In genomic region chr19:6423499-6424189, GRCh38 we compare ENCODE assay signal across 1 cellular context.
TF ChIP-seq lines count a peak whose summit lies in the region.

No MANE protein-coding gene starts in this region.

TF ChIP-seq in K562, 482 proteins besides CTCF, POLR2A, EP300 and RAD21 (continues in another document):
- TF ChIP-seq MAZ (CRISPR knock-in tag; conservative IDR thresholded peaks at IDR 0.05 in 1 of 2, IDR thresholded peaks at IDR 0.05 in 1 of 2) (peak in 1 of 2 experiments; percentile 8; a peak in 1 of 4 replicates), ELF4 (CRISPR knock-in tag; IDR thresholded peaks at IDR 0.05) (peak; percentile 29; the same call in 1 of the 2 replicates), RERE (CRISPR knock-in tag; IDR thresholded peaks at IDR 0.05; ENCODE audit: borderline replicate concordance) (no peak), ZNF282 (CRISPR knock-in tag; IDR thresholded peaks at IDR 0.05) (peak; percentile 91; the same call in 1 of the 2 replicates), ZNF639 (CRISPR knock-in tag; conservative IDR thresholded peaks at IDR 0.05 in 1 of 2, IDR thresholded peaks at IDR 0.05 in 1 of 2) (no peak), BMI1 (IDR thresholded peaks at IDR 0.05; ENCODE audit: low read length) (no peak), SETDB1 (IDR thresholded peaks at IDR 0.05; ENCODE audit: low read length) (no peak), ZNF347 (CRISPR knock-in tag; IDR thresholded peaks at IDR 0.05; ENCODE audit: low read depth) (no peak), MAX (CRISPR knock-in tag; IDR thresholded peaks at IDR 0.05) (peak; percentile 38; the same call in 1 of the 2 replicates), ZNF274 (IDR thresholded peaks at IDR 0.05; ENCODE audit: borderline replicate concordance, low read depth, low read length) (no peak), DNMT1 (IDR thresholded peaks at IDR 0.05) (no peak), ZNF407 (IDR thresholded peaks at IDR 0.05; ENCODE audit: low read depth) (no peak), ZBTB7A (IDR thresholded peaks at IDR 0.05; ENCODE audit: borderline replicate concordance, control insufficient read depth, low read depth, low read length) (no peak), ZNF263 (CRISPR knock-in tag; IDR thresholded peaks at IDR 0.05; ENCODE audit: borderline replicate concordance) (peak; percentile 40; the same call in 1 of the 2 replicates), ZNF778 (CRISPR knock-in tag; IDR thresholded peaks at IDR 0.05) (no peak), KDM5B (IDR thresholded peaks at IDR 0.05; ENCODE audit: insufficient replicate concordance, low read depth, low read length) (peak; percentile 23), IRF2 (CRISPR knock-in tag; IDR thresholded peaks at IDR 0.05) (no peak), ZNF431 (CRISPR knock-in tag; IDR thresholded peaks at IDR 0.05) (0 out of 2 replicates have a peak, but pooled peaks have one; percentile 14), ZNF197 (CRISPR knock-in tag; IDR thresholded peaks at IDR 0.05; ENCODE audit: low read depth) (no peak), TAF1 (IDR thresholded peaks at IDR 0.05; ENCODE audit: control insufficient read depth, extremely low read depth, insufficient read depth, low read length, severe bottlenecking) (peak; percentile 31), SIN3A (IDR thresholded peaks at IDR 0.05; ENCODE audit: borderline replicate concordance in 2 of 2, control insufficient read depth in 1 of 2, low read depth in 2 of 2, low read length in 2 of 2) (peak in 1 of 2 experiments; percentile 16; a peak in 1 of 4 replicates), NBN (IDR thresholded peaks at IDR 0.05; ENCODE audit: low read depth) (no peak), CEBPB (tag; IDR thresholded peaks at IDR 0.05) (no peak), NR3C1 (CRISPR knock-in tag; IDR thresholded peaks at IDR 0.05) (no peak), ARID1B (IDR thresholded peaks at IDR 0.05) (no peak), KHSRP (IDR thresholded peaks at IDR 0.05) (no peak), ETS1 (conservative IDR thresholded peaks at IDR 0.05; ENCODE audit: control insufficient read depth, low read depth, low read length) (peak; percentile 34; the same call in 1 of the 2 replicates), OTX1 (CRISPR knock-in tag; IDR thresholded peaks at IDR 0.05) (0 out of 2 replicates have a peak, but pooled peaks have one; percentile 52), HMGN3 (IDR thresholded peaks at IDR 0.05; ENCODE audit: borderline replicate concordance, extremely low read depth, insufficient read length, low read depth, low read length) (no peak), MBD1 (CRISPR knock-in tag; IDR thresholded peaks at IDR 0.05) (no peak), RBM17 (IDR thresholded peaks at IDR 0.05; ENCODE audit: borderline replicate concordance, low read depth, low read length) (no peak), ZBTB17 (CRISPR knock-in tag; IDR thresholded peaks at IDR 0.05) (peak; percentile 40; the same call in 1 of the 2 replicates), REST (CRISPR knock-in tag; IDR thresholded peaks at IDR 0.05; ENCODE audit: low read depth) (no peak), MEF2D (tag; conservative IDR thresholded peaks at IDR 0.05; ENCODE audit: low read depth) (no peak), ZNF124 (CRISPR knock-in tag; IDR thresholded peaks at IDR 0.05) (no peak), NRF1 (conservative IDR thresholded peaks at IDR 0.05 in 1 of 2, IDR thresholded peaks at IDR 0.05 in 1 of 2) (no peak), ZNF143 (CRISPR knock-in tag; IDR thresholded peaks at IDR 0.05) (no peak), MYNN (IDR thresholded peaks at IDR 0.05) (no peak), MYNN (CRISPR knock-in tag; IDR thresholded peaks at IDR 0.05) (no peak)
